In the genomic region with DNA sequence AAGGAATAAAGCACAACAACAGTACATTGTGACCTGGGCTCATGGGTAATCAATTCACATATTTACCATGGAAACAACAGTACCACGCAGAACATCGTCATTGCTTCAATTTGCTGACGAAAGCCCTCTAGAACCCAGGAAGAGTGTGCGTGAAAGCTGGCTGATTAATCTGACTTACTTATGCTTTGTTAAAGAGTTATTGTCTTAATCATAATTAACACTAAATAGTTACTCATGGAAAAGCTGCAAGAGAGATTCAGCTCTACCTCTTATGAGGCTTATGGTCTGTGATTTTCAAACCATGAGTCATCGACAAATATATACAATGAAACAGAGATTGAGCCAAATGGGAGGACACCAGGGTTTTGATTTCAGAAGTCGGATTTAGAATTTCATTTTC, we compare ENCODE assay signal across 20 cellular contexts.
DNase-seq lines count a peak whose midpoint lies in the region; ATAC-seq and TF ChIP-seq lines count a peak whose summit lies in the region.
"Had no signal": no experiment of that assay in that cellular context is flagged by ENCODE, and none has a peak within 500 bp of the region (broad histone marks: within the 10 kb centered on the region; RNA-seq: fewer than 3 reads in every experiment).

No MANE protein-coding gene starts in this region.

- TF ChIP-seq CTCF in foreskin keratinocyte (conservative IDR thresholded peaks at IDR 0.05), result no peak

- H3K9me3 ChIP-seq in MG63 (no peaks in the 10 kb centered on the region), SJSA1 (replicated peaks) (no peaks in the 10 kb centered on the region)
- H3K9me3 ChIP-seq: esophagus muscularis mucosa, pancreas had no signal

- H3K27me3 ChIP-seq in MG63, result no peaks in the 10 kb centered on the region
- H3K27me3 ChIP-seq in SJSA1 (replicated peaks), result no peaks in the 10 kb centered on the region
- H3K27me3 ChIP-seq in foreskin keratinocyte, result no peaks in the 10 kb centered on the region
- H3K27me3 ChIP-seq: cardiac muscle cell, esophagus muscularis mucosa, pancreas had no signal

- no peak overlapping the region for H3K27ac ChIP-seq in SJSA1
- no peak overlapping the region for H3K27ac ChIP-seq in foreskin keratinocyte
- H3K27ac ChIP-seq: cardiac muscle cell, esophagus muscularis mucosa, HL-60, pancreas had no signal

- H3K4me1 ChIP-seq in SJSA1 (replicated peaks) (peaks cover 29% of the 10 kb centered on the region), foreskin keratinocyte (no peaks in the 10 kb centered on the region)

- H3K4me3 ChIP-seq in MG63 (peak overlapping the region; percentile 36), SJSA1 (peak overlapping the region; percentile 18)
- H3K4me3 ChIP-seq: cardiac muscle cell, esophagus muscularis mucosa, pancreas had no signal

- DNase-seq in MG63, result no peak
- DNase-seq in SJSA1 (ENCODE audit: low read depth in 1 of 2, low spot score in 2 of 2), result peak in 1 of 2 experiments; percentile 57
- DNase-seq in foreskin keratinocyte, result no peak
- no peak for DNase-seq in DMS79 (lab: John Stamatoyannopoulos, UW)
- DNase-seq in HuH-7.5 (ENCODE audit: low spot score), result no peak
- DNase-seq: activated CD4-positive, alpha-beta T cell treated with anti-CD3 and anti-CD28 coated beads for 36 hours; activated naive CD8-positive, alpha-beta T cell treated with anti-CD3 and anti-CD28 coated beads, Interleukin-2, amount 10 ng/mL, durations not matched to agents 7 days and 5 days; AML-193; GOT3; left colon; natural killer cell; pancreas; stimulated activated naive B cell treated with anti-CD40 and anti-IgM and Interleukin-4, amounts not matched to agents 10 μg/mL and 1 μg/mL and 100 μg/mL, for 72 hours had no signal

- H3K36me3 ChIP-seq in MG63 (no peaks in the 10 kb centered on the region), SJSA1 (no peaks in the 10 kb centered on the region)
- H3K36me3 ChIP-seq: cardiac muscle cell, esophagus muscularis mucosa, pancreas had no signal

- peak; percentile 42 for ATAC-seq in GM18867 (IDR thresholded peaks at IDR 0.05; ENCODE audit: unreplicated experiment)
- ATAC-seq in foreskin keratinocyte, result peak; percentile 45
- ATAC-seq in HG03139 (IDR thresholded peaks at IDR 0.05; ENCODE audit: unreplicated experiment), result no peak
- ATAC-seq: activated CD4-positive, alpha-beta T cell treated with anti-CD3 and anti-CD28 coated beads for 36 hours; activated T-helper 17 cell treated with anti-CD3 and anti-CD28 coated beads, Interleukin-2, amount 50 U/mL, for 72 hours; left colon; natural killer cell; pancreas; sciatic nerve; stimulated activated naive B cell treated with anti-CD40 and anti-IgM and Interleukin-4, amounts not matched to agents 10 μg/mL and 1 μg/mL and 100 μg/mL, for 72 hours had no signal
